In genomic region chr17:79028496-79029326, GRCh38 we compare ENCODE assay signal across 12 cellular contexts. TPM values are rescaled to one million over a fixed set of nuclear protein-coding genes. Genes with fewer than 3 reads are reported as not detected.
DNase-seq lines count a peak whose midpoint lies in the region; ATAC-seq and TF ChIP-seq lines count a peak whose summit lies in the region.
"Had no signal": no experiment of that assay in that cellular context is flagged by ENCODE, and none has a peak within 500 bp of the region (broad histone marks: within the 10 kb centered on the region; RNA-seq: fewer than 3 reads in every experiment).

No MANE protein-coding gene starts in this region.

- ATAC-seq in GM18867 (IDR thresholded peaks at IDR 0.05; ENCODE audit: unreplicated experiment): no peak

- H3K9me3 ChIP-seq in suprapubic skin: no peaks in the 10 kb centered on the region

- peak; percentile 31 for TF ChIP-seq CTCF in fibroblast of the aortic adventitia (IDR thresholded peaks at IDR 0.05; ENCODE audit: insufficient read depth, low read length)
- no peak for TF ChIP-seq CTCF in suprapubic skin (IDR thresholded peaks at IDR 0.05)

- H3K36me3 ChIP-seq in suprapubic skin: no peaks in the 10 kb centered on the region

- TF ChIP-seq EP300 in suprapubic skin (IDR thresholded peaks at IDR 0.05): no peak

- peaks cover 21% of the 10 kb centered on the region for H3K27me3 ChIP-seq in suprapubic skin

- DNase-seq in NCI-H2227 (lab: John Stamatoyannopoulos, UW; ENCODE audit: unreplicated experiment) (peak; percentile 21), NCI-H2227 treated with DMSO at 0.1 percent for 48 hours (lab: John Stamatoyannopoulos, UW) (no peak), RPMI8226 (peak; percentile 15), fibroblast of the aortic adventitia (ENCODE audit: low read depth) (no peak), suprapubic skin (ENCODE audit: low spot score in 2 of 2) (peak in 1 of 2 donors; percentile 49), NK-92 (lab: John Stamatoyannopoulos, UW; ENCODE audit: unreplicated experiment) (no peak), GM03348 (ENCODE audit: low spot score) (no peak)
- DNase-seq: dermis blood vessel endothelial cell, immature natural killer cell, NCI-H1930 had no signal

- H3K4me3 ChIP-seq in fibroblast of the aortic adventitia (ENCODE audit: low read depth, low read length) (no peak overlapping the region), suprapubic skin (no peak overlapping the region)

- TF ChIP-seq POLR2A in suprapubic skin (IDR thresholded peaks at IDR 0.05): no peak

- H3K27ac ChIP-seq in suprapubic skin: peak overlapping the region; percentile 33

- peaks cover 91% of the 10 kb centered on the region for H3K4me1 ChIP-seq in suprapubic skin

- WGBS in suprapubic skin: 70% methylated on average over 12 of the region's 17 CpGs

RNA-seq across cellular contexts. Expression of gene C1QTNF1, which starts 4.7 kb away (rescaled TPM):
- total RNA-seq in fibroblast of the aortic adventitia (ENCODE audit: low replicate concordance) (42.1 and 44.3 TPM in 2 replicates), suprapubic skin (10 to 100 TPM; 15.7 to 38.1 (median 23.5) TPM)
- total RNA-seq: B cell had no signal

RNA-seq across cellular contexts. Expression of gene CANT1, which starts 19.1 kb away (rescaled TPM):
- 33.4 and 53.0 TPM in 2 replicates for total RNA-seq in fibroblast of the aortic adventitia (ENCODE audit: low replicate concordance)
- 10 to 100 TPM; 21.8 to 37.4 (median 30.1) TPM for total RNA-seq in suprapubic skin

RNA-seq across cellular contexts. Expression of gene ENGASE, which starts 45.9 kb away (rescaled TPM):
- 8.4 and 18.6 TPM in 2 replicates for total RNA-seq in fibroblast of the aortic adventitia (ENCODE audit: low replicate concordance)
- total RNA-seq in suprapubic skin: 10 to 100 TPM; 20.6 to 87.6 (median 38.4) TPM

RNA-seq across cellular contexts. Expression of gene LGALS3BP, which starts 49.0 kb away (rescaled TPM):
- total RNA-seq in fibroblast of the aortic adventitia (ENCODE audit: low replicate concordance) (87.2 and 270 TPM in 2 replicates), suprapubic skin (100 to 1,000 TPM in 2 of 4 donors, 10 to 100 TPM in 2; 70.2 to 162 (median 105) TPM)

Comparison
In these comparisons a context has a peak if more than half of its experiments do, and no peak if none do; other contexts are left out.
1. DNase-seq: peak in NCI-H2227 (single experiment) and RPMI8226 (single experiment); none in NCI-H2227 treated with DMSO at 0.1 percent for 48 hours (single experiment), fibroblast of the aortic adventitia (single experiment), NK-92 (single experiment) and GM03348 (single experiment).